ENCODE assay signal across 1 cellular context in the genomic region with DNA sequence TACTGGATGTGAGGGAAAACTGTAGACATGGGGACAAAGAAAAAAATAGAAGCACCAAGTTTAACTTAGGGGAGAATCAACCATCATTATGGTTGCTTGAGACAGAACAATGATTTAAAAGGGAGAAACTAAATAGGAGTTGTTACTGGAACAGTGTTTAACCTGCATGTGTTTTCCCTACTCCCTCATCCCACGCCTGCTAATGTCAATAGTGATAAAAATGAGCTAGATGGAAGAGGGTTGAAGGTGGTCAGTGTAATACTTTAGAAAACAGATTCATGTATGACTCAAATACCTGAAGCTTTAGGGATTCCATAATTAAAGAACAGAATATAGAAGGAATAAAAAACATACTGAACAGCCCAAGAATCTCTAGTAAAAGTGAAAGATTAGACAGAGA.
TF ChIP-seq lines count a peak whose summit lies in the region.

No MANE protein-coding gene starts in this region.

TF ChIP-seq in A549, 52 proteins besides CTCF, POLR2A, EP300 and RAD21 (continued from another document):
- no peak for TF ChIP-seq HMGXB4 (CRISPR knock-in tag; IDR thresholded peaks at IDR 0.05; ENCODE audit: borderline replicate concordance)
- TF ChIP-seq FOSL2 (IDR thresholded peaks at IDR 0.05) = no peak
- no peak for TF ChIP-seq FOSL2 (CRISPR knock-in tag; IDR thresholded peaks at IDR 0.05)
- TF ChIP-seq HOXB13 (CRISPR knock-in tag; IDR thresholded peaks at IDR 0.05; ENCODE audit: low read depth) = no peak
- no peak for TF ChIP-seq NPAS2 (CRISPR knock-in tag; IDR thresholded peaks at IDR 0.05; ENCODE audit: borderline replicate concordance)
- no peak for TF ChIP-seq HOXA7 (CRISPR knock-in tag; IDR thresholded peaks at IDR 0.05)
- no peak for TF ChIP-seq CHD2 (IDR thresholded peaks at IDR 0.05; ENCODE audit: low read length, partially characterized antibody)
- TF ChIP-seq NFE2L2 (conservative IDR thresholded peaks at IDR 0.05; ENCODE audit: low read length) = no peak
TF ChIP-seq in A549: peak in this region for 0.
